ENCODE assay signal across 1 cellular context in genomic region chr19:14530505-14530904, GRCh38.
TF ChIP-seq lines count a peak whose summit lies in the region.

No MANE protein-coding gene starts in this region.

TF ChIP-seq in GM23338, 12 proteins besides CTCF, POLR2A, EP300 and RAD21 (continued from another document):
- TF ChIP-seq ZNF462 (CRISPR knock-in tag; IDR thresholded peaks at IDR 0.05): no peak
